Comparison of ENCODE assay signal across 13 cellular contexts in genomic region chrX:44937606-44938005, GRCh38.
DNase-seq lines count a peak whose midpoint lies in the region; ATAC-seq lines count a peak whose summit lies in the region.
"Had no signal": no experiment of that assay in that cellular context is flagged by ENCODE, and none has a peak within 500 bp of the region (broad histone marks: within the 10 kb centered on the region; RNA-seq: fewer than 3 reads in every experiment).

No MANE protein-coding gene starts in this region.

- DNase-seq in Ammon's horn (ENCODE audit: low spot score) (peak; percentile 7), glomerular visceral epithelial cell (ENCODE audit: extremely low spot score) (peak; percentile 47), NCI-H226 (no peak), DMS 273 (lab: John Stamatoyannopoulos, UW; ENCODE audit: unreplicated experiment) (no peak), SW480 (ENCODE audit: low spot score) (no peak)
- DNase-seq: DMS79 treated with DMSO at 0.1 percent for 48 hours; IMR-90; mesendoderm; NCI-H748 treated with DMSO at 0.1 percent for 48 hours; stimulated activated CD4-positive, alpha-beta T cell treated with anti-CD3 and anti-CD28 coated beads, Interleukin-4, amount 100 ng/mL, for 24 hours had no signal

- ATAC-seq in GM18909 (IDR thresholded peaks at IDR 0.05; ENCODE audit: poor library complexity, unreplicated experiment) = peak; percentile 93
- ATAC-seq in HG03108 (IDR thresholded peaks at IDR 0.05; ENCODE audit: unreplicated experiment) = peak; percentile 90
- no peak for ATAC-seq in HG02970 (IDR thresholded peaks at IDR 0.05; ENCODE audit: low FRiP score, unreplicated experiment)

Comparison
In these comparisons a context has a peak if more than half of its experiments do, and no peak if none do; other contexts are left out.
1. DNase-seq: peak in Ammon's horn (single experiment) and glomerular visceral epithelial cell (single experiment); none in NCI-H226 (single experiment), DMS 273 (single experiment) and SW480 (single experiment).